In genomic region chr15:90884719-90885431, GRCh38 we compare ENCODE assay signal across 8 cellular contexts. TPM values are rescaled to one million over a fixed set of nuclear protein-coding genes. Genes with fewer than 3 reads are reported as not detected.
DNase-seq lines count a peak whose midpoint lies in the region; ATAC-seq, FAIRE-seq and TF ChIP-seq lines count a peak whose summit lies in the region.
"Had no signal": no experiment of that assay in that cellular context is flagged by ENCODE, and none has a peak within 500 bp of the region (broad histone marks: within the 10 kb centered on the region; RNA-seq: fewer than 3 reads in every experiment).

No MANE protein-coding gene starts in this region.

- no peak overlapping the region for H2AFZ ChIP-seq in HepG2 (ENCODE audit: low read length)

- DNase-seq in Right ventricle myocardium inferior (ENCODE audit: missing footprints) (no peak), cardiac septum (ENCODE audit: low spot score) (no peak), HepG2 (ENCODE audit: low spot score) (no peak), NCI-H1092 (lab: John Stamatoyannopoulos, UW) (no peak), NCI-H1694 treated with DMSO at 0.1 percent for 48 hours (lab: John Stamatoyannopoulos, UW) (no peak), NCI-H748 treated with DMSO at 0.1 percent for 48 hours (lab: John Stamatoyannopoulos, UW) (no peak)
- DNase-seq: DND-41, occipital lobe had no signal

- no peak for TF ChIP-seq RAD21 in HepG2 (CRISPR knock-in tag; IDR thresholded peaks at IDR 0.05)

- no peaks in the 10 kb centered on the region for H3K79me2 ChIP-seq in HepG2 (ENCODE audit: insufficient read depth, low read length)

- TF ChIP-seq EP300 in HepG2 (IDR thresholded peaks at IDR 0.05; ENCODE audit: low read depth in 2 of 2, low read length in 2 of 2) (no peak), HepG2 (CRISPR knock-in tag; IDR thresholded peaks at IDR 0.05; ENCODE audit: borderline replicate concordance) (no peak)

- no peak for TF ChIP-seq POLR2A in HepG2 (IDR thresholded peaks at IDR 0.05; ENCODE audit: insufficient read depth in 1 of 2, low read depth in 2 of 2, low read length in 2 of 2)

- H3K9ac ChIP-seq in HepG2 (ENCODE audit: insufficient read depth, low read depth, low read length), result no peak overlapping the region; the same call in 1 of the 2 replicates

- H3K4me2 ChIP-seq in HepG2 (ENCODE audit: low read depth, low read length), result peak overlapping the region; percentile 72

- H3K27me3 ChIP-seq in HepG2 (ENCODE audit: control insufficient read depth in 1 of 2, insufficient read depth in 2 of 2, low read length in 2 of 2), result 0 out of 5 replicates have a peak, but pooled peaks cover 0 to 4% of the 10 kb centered on the region in 2 experiments

- H4K20me1 ChIP-seq in HepG2 (ENCODE audit: insufficient read depth, low read length), result 0 out of 2 replicates have a peak, but pooled peaks cover 2% of the 10 kb centered on the region

- FAIRE-seq in HepG2 (lab: Jason Lieb, UNC), result no peak

- BruUV-seq in HepG2 (replicated peaks; lab: Mats Ljungman, UMichigan), result no TSS peak

- intact Hi-C loops in Right ventricle myocardium inferior (cut with DNase I), result loop anchor here (1.0 to 5.0 kb wide), 3 partner anchors 14 to 168 kb away; partner anchors contain the start of genes BLM and HDDC3
- intact Hi-C loops in cardiac septum (cut with DNase I), result loop anchor here (1.0 to 10.0 kb wide), 4 partner anchors 15 to 563 kb away; partner anchors contain the start of gene BLM
- intact Hi-C loops in HepG2 (cut with micrococcal nuclease; ENCODE audit: unreplicated experiment), result loop anchor here (5.0 kb wide), 1 partner anchor 47 kb away; the partner anchor contains the start of gene HDDC3

- no peak for TF ChIP-seq CTCF in HepG2 (CRISPR knock-in tag; IDR thresholded peaks at IDR 0.05)

- CTCF ChIA-PET in HepG2 (lab: Yijun Ruan, JAX; ENCODE audit: low intra/inter-chr PET ratio, low total read pairs), result interaction anchor here (1.9 to 2.2 kb wide), 2 partner anchors 26 to 237 kb away, joined by 13 to 20 read pairs; no protein-coding TSS in a partner anchor

- POLR2A ChIA-PET in HepG2 (lab: Yijun Ruan, JAX), result interaction anchor here (1.8 to 5.1 kb wide), 6 partner anchors 8 to 237 kb away, joined by 4 to 52 read pairs (median 10); no protein-coding TSS in a partner anchor

- in situ Hi-C loops in HepG2 (cut with HindIII; ENCODE audit: extremely low pct_ligation_motif_present, low pct_unique_long_range_greater_than_20kb), result loop anchor here (5.0 kb wide), 2 partner anchors 68 to 238 kb away; no protein-coding TSS in a partner anchor

- peak overlapping the region; percentile 37 to 65 (median 54); a peak in 5 of 6 replicates for H3K4me3 ChIP-seq in HepG2 (replicated peaks in 1 of 3; ENCODE audit: insufficient read depth in 1 of 3, low read depth in 2 of 3, low read length in 3 of 3)

- H3K9me3 ChIP-seq in HepG2 (ENCODE audit: low read length), result no peaks in the 10 kb centered on the region

- H3K4me1 ChIP-seq in HepG2 (ENCODE audit: insufficient read depth, low read length), result peaks cover 36% of the 10 kb centered on the region

- ATAC-seq in Right ventricle myocardium inferior (peak; percentile 6), HepG2 (peak; percentile 28)

- no peak overlapping the region for H3K27ac ChIP-seq in HepG2 (ENCODE audit: extremely low read length, insufficient read depth, low read length)

- peaks cover 0 to 3% of the 10 kb centered on the region in 2 experiments; a peak in 3 of 5 replicates for H3K36me3 ChIP-seq in HepG2 (replicated peaks in 1 of 2; ENCODE audit: control insufficient read depth in 1 of 2, insufficient read depth in 2 of 2, low read length in 2 of 2)

- 41% methylated on average over 10 of the region's 16 CpGs for WGBS in HepG2 (ENCODE audit: low lambda C conversion rate)

RNA-seq across cellular contexts. Expression of gene FES, which starts 0.6 kb away (rescaled TPM):
- total RNA-seq in Right ventricle myocardium inferior (19.3 TPM), cardiac septum (16.2 TPM), HepG2 (2016; rRNA removed; fragmentation: Illumina TruSeq; extraction: Trizol) (8.5 and 9.5 TPM in 2 replicates)
- total RNA-seq in HepG2 (2016; cell fraction: cytosol; rRNA removed; fragmentation: Illumina TruSeq; extraction: Trizol; ENCODE audit: low read depth), result 3.0 and 3.5 TPM in 2 replicates
- 9.6 TPM in 2 replicates for total RNA-seq in HepG2 (2016; cell fraction: insoluble cytoplasmic fraction; rRNA removed; fragmentation: Illumina TruSeq; extraction: Trizol)
- total RNA-seq in HepG2 (2016; cell fraction: membrane; rRNA removed; fragmentation: Illumina TruSeq; extraction: Trizol), result 3.8 and 4.7 TPM in 2 replicates
- total RNA-seq in HepG2 (2016; cell fraction: nucleus; rRNA removed; fragmentation: Illumina TruSeq; extraction: Trizol), result 5.2 and 5.4 TPM in 2 replicates
- 4.0 and 4.3 TPM in 2 replicates for polyA plus RNA-seq in HepG2 (2011; rRNA removed)
- polyA plus RNA-seq in HepG2 (2011; cell fraction: cytosol; rRNA removed), result 2.8 and 5.7 TPM in 2 replicates
- polyA plus RNA-seq in HepG2 (2011; cell fraction: nucleus; rRNA removed), result 13.7 and 22.6 TPM in 2 replicates
- polyA plus RNA-seq in HepG2 (2012), result 1.3 and 1.7 TPM in 2 replicates
- polyA plus RNA-seq in HepG2 (2016; cell fraction: cytosol; fragmentation: Illumina TruSeq; extraction: Trizol; ENCODE audit: low read depth), result 3.0 TPM in 2 replicates
- polyA plus RNA-seq in HepG2 (2016; cell fraction: insoluble cytoplasmic fraction; fragmentation: Illumina TruSeq; extraction: Trizol; ENCODE audit: low read depth), result 6.1 and 6.9 TPM in 2 replicates
- 2.4 TPM in 2 replicates for polyA plus RNA-seq in HepG2 (2016; cell fraction: membrane; fragmentation: Illumina TruSeq; extraction: Trizol; ENCODE audit: low read depth)
- polyA plus RNA-seq in HepG2 (2016; cell fraction: nucleus; fragmentation: Illumina TruSeq; extraction: Trizol; ENCODE audit: insufficient read depth, low read depth), result 8.5 and 10.3 TPM in 2 replicates
- 0.37 and 5.3 TPM in 2 replicates for polyA minus RNA-seq in HepG2 (2011; rRNA and poly(A)+ RNA removed; ENCODE audit: low replicate concordance)
- 1.7 and 1.8 TPM in 2 replicates for polyA minus RNA-seq in HepG2 (2011; cell fraction: cytosol; rRNA and poly(A)+ RNA removed)
- polyA minus RNA-seq in HepG2 (2011; cell fraction: nucleus; rRNA and poly(A)+ RNA removed), result 5.1 and 6.2 TPM in 2 replicates

RNA-seq across cellular contexts. Expression of gene FURIN, which starts 16.5 kb away (rescaled TPM):
- total RNA-seq in Right ventricle myocardium inferior, result 51.2 TPM
- 43.9 TPM for total RNA-seq in cardiac septum
- total RNA-seq in HepG2 (2016; rRNA removed; fragmentation: Illumina TruSeq; extraction: Trizol), result 13.9 and 17.4 TPM in 2 replicates
- 4.7 and 4.8 TPM in 2 replicates for total RNA-seq in HepG2 (2016; cell fraction: cytosol; rRNA removed; fragmentation: Illumina TruSeq; extraction: Trizol; ENCODE audit: low read depth)
- total RNA-seq in HepG2 (2016; cell fraction: insoluble cytoplasmic fraction; rRNA removed; fragmentation: Illumina TruSeq; extraction: Trizol), result 10.1 and 18.5 TPM in 2 replicates
- 20.5 and 21.4 TPM in 2 replicates for total RNA-seq in HepG2 (2016; cell fraction: membrane; rRNA removed; fragmentation: Illumina TruSeq; extraction: Trizol)
- 17.5 and 19.5 TPM in 2 replicates for total RNA-seq in HepG2 (2016; cell fraction: nucleus; rRNA removed; fragmentation: Illumina TruSeq; extraction: Trizol)
- 15.2 and 17.3 TPM in 2 replicates for polyA plus RNA-seq in HepG2 (2011; rRNA removed)
- polyA plus RNA-seq in HepG2 (2011; cell fraction: cytosol; rRNA removed), result 12.0 and 18.4 TPM in 2 replicates
- polyA plus RNA-seq in HepG2 (2011; cell fraction: nucleus; rRNA removed), result 17.2 and 23.0 TPM in 2 replicates
- 4.4 and 15.3 TPM in 2 replicates for polyA plus RNA-seq in HepG2 (2012)
- 6.3 and 6.4 TPM in 2 replicates for polyA plus RNA-seq in HepG2 (2016; cell fraction: cytosol; fragmentation: Illumina TruSeq; extraction: Trizol; ENCODE audit: low read depth)
- polyA plus RNA-seq in HepG2 (2016; cell fraction: insoluble cytoplasmic fraction; fragmentation: Illumina TruSeq; extraction: Trizol; ENCODE audit: low read depth), result 14.6 and 21.4 TPM in 2 replicates
- 19.0 and 20.4 TPM in 2 replicates for polyA plus RNA-seq in HepG2 (2016; cell fraction: membrane; fragmentation: Illumina TruSeq; extraction: Trizol; ENCODE audit: low read depth)
- polyA plus RNA-seq in HepG2 (2016; cell fraction: nucleus; fragmentation: Illumina TruSeq; extraction: Trizol; ENCODE audit: insufficient read depth, low read depth), result 32.9 and 35.2 TPM in 2 replicates
- 33.9 and 45.0 TPM in 2 replicates for polyA minus RNA-seq in HepG2 (2011; rRNA and poly(A)+ RNA removed; ENCODE audit: low replicate concordance)
- polyA minus RNA-seq in HepG2 (2011; cell fraction: cytosol; rRNA and poly(A)+ RNA removed), result 15.8 and 17.1 TPM in 2 replicates
- 6.1 and 8.6 TPM in 2 replicates for polyA minus RNA-seq in HepG2 (2011; cell fraction: nucleus; rRNA and poly(A)+ RNA removed)

RNA-seq across cellular contexts. Expression of gene MAN2A2, which starts 18.2 kb away (rescaled TPM):
- total RNA-seq in Right ventricle myocardium inferior (133 TPM), cardiac septum (73.3 TPM), HepG2 (2016; rRNA removed; fragmentation: Illumina TruSeq; extraction: Trizol) (6.7 and 17.5 TPM in 2 replicates)
- 8.9 and 9.3 TPM in 2 replicates for total RNA-seq in HepG2 (2016; cell fraction: cytosol; rRNA removed; fragmentation: Illumina TruSeq; extraction: Trizol; ENCODE audit: low read depth)
- total RNA-seq in HepG2 (2016; cell fraction: insoluble cytoplasmic fraction; rRNA removed; fragmentation: Illumina TruSeq; extraction: Trizol), result 5.6 and 21.4 TPM in 2 replicates
- 9.6 and 10.0 TPM in 2 replicates for total RNA-seq in HepG2 (2016; cell fraction: membrane; rRNA removed; fragmentation: Illumina TruSeq; extraction: Trizol)
- total RNA-seq in HepG2 (2016; cell fraction: nucleus; rRNA removed; fragmentation: Illumina TruSeq; extraction: Trizol), result 31.3 and 36.5 TPM in 2 replicates
- 43.8 and 51.5 TPM in 2 replicates for polyA plus RNA-seq in HepG2 (2011; rRNA removed)
- polyA plus RNA-seq in HepG2 (2011; cell fraction: cytosol; rRNA removed), result 18.4 and 29.4 TPM in 2 replicates
- 296 and 398 TPM in 2 replicates for polyA plus RNA-seq in HepG2 (2011; cell fraction: nucleus; rRNA removed)
- 13.2 and 18.7 TPM in 2 replicates for polyA plus RNA-seq in HepG2 (2012)
- polyA plus RNA-seq in HepG2 (2016; cell fraction: cytosol; fragmentation: Illumina TruSeq; extraction: Trizol; ENCODE audit: low read depth), result 1.5 and 2.3 TPM in 2 replicates
- 7.9 and 9.3 TPM in 2 replicates for polyA plus RNA-seq in HepG2 (2016; cell fraction: insoluble cytoplasmic fraction; fragmentation: Illumina TruSeq; extraction: Trizol; ENCODE audit: low read depth)
- polyA plus RNA-seq in HepG2 (2016; cell fraction: membrane; fragmentation: Illumina TruSeq; extraction: Trizol; ENCODE audit: low read depth), result 5.8 and 8.8 TPM in 2 replicates
- 117 and 126 TPM in 2 replicates for polyA plus RNA-seq in HepG2 (2016; cell fraction: nucleus; fragmentation: Illumina TruSeq; extraction: Trizol; ENCODE audit: insufficient read depth, low read depth)
- 46.3 and 58.9 TPM in 2 replicates for polyA minus RNA-seq in HepG2 (2011; rRNA and poly(A)+ RNA removed; ENCODE audit: low replicate concordance)
- polyA minus RNA-seq in HepG2 (2011; cell fraction: cytosol; rRNA and poly(A)+ RNA removed), result 16.2 and 16.4 TPM in 2 replicates
- polyA minus RNA-seq in HepG2 (2011; cell fraction: nucleus; rRNA and poly(A)+ RNA removed), result 38.2 and 38.5 TPM in 2 replicates

RNA-seq across cellular contexts. Expression of gene HDDC3, which starts 47.5 kb away (rescaled TPM):
- total RNA-seq in Right ventricle myocardium inferior (18.9 TPM), cardiac septum (11.8 TPM), HepG2 (2016; rRNA removed; fragmentation: Illumina TruSeq; extraction: Trizol) (28.3 and 30.0 TPM in 2 replicates)
- 9.5 and 9.9 TPM in 2 replicates for total RNA-seq in HepG2 (2016; cell fraction: cytosol; rRNA removed; fragmentation: Illumina TruSeq; extraction: Trizol; ENCODE audit: low read depth)
- total RNA-seq in HepG2 (2016; cell fraction: insoluble cytoplasmic fraction; rRNA removed; fragmentation: Illumina TruSeq; extraction: Trizol), result 29.5 and 31.1 TPM in 2 replicates
- total RNA-seq in HepG2 (2016; cell fraction: membrane; rRNA removed; fragmentation: Illumina TruSeq; extraction: Trizol), result 19.0 and 21.4 TPM in 2 replicates
- 14.9 and 16.3 TPM in 2 replicates for total RNA-seq in HepG2 (2016; cell fraction: nucleus; rRNA removed; fragmentation: Illumina TruSeq; extraction: Trizol)
- 18.7 and 21.7 TPM in 2 replicates for polyA plus RNA-seq in HepG2 (2011; rRNA removed)
- 21.7 and 23.0 TPM in 2 replicates for polyA plus RNA-seq in HepG2 (2011; cell fraction: cytosol; rRNA removed)
- 18.2 and 23.4 TPM in 2 replicates for polyA plus RNA-seq in HepG2 (2011; cell fraction: nucleus; rRNA removed)
- 12.4 and 14.3 TPM in 2 replicates for polyA plus RNA-seq in HepG2 (2012)
- 15.3 and 16.8 TPM in 2 replicates for polyA plus RNA-seq in HepG2 (2016; cell fraction: cytosol; fragmentation: Illumina TruSeq; extraction: Trizol; ENCODE audit: low read depth)
- 32.6 and 35.8 TPM in 2 replicates for polyA plus RNA-seq in HepG2 (2016; cell fraction: insoluble cytoplasmic fraction; fragmentation: Illumina TruSeq; extraction: Trizol; ENCODE audit: low read depth)
- 20.1 and 22.5 TPM in 2 replicates for polyA plus RNA-seq in HepG2 (2016; cell fraction: membrane; fragmentation: Illumina TruSeq; extraction: Trizol; ENCODE audit: low read depth)
- 23.2 and 27.0 TPM in 2 replicates for polyA plus RNA-seq in HepG2 (2016; cell fraction: nucleus; fragmentation: Illumina TruSeq; extraction: Trizol; ENCODE audit: insufficient read depth, low read depth)
- 12.2 and 28.5 TPM in 2 replicates for polyA minus RNA-seq in HepG2 (2011; rRNA and poly(A)+ RNA removed; ENCODE audit: low replicate concordance)
- 8.2 and 8.6 TPM in 2 replicates for polyA minus RNA-seq in HepG2 (2011; cell fraction: cytosol; rRNA and poly(A)+ RNA removed)
- 13.3 and 14.7 TPM in 2 replicates for polyA minus RNA-seq in HepG2 (2011; cell fraction: nucleus; rRNA and poly(A)+ RNA removed)

RNA-seq across cellular contexts. Expression of gene UNC45A, which starts 50.2 kb away (rescaled TPM):
- total RNA-seq in Right ventricle myocardium inferior (25.8 TPM), cardiac septum (27.2 TPM), HepG2 (2016; rRNA removed; fragmentation: Illumina TruSeq; extraction: Trizol) (39.2 and 39.7 TPM in 2 replicates)
- total RNA-seq in HepG2 (2016; cell fraction: cytosol; rRNA removed; fragmentation: Illumina TruSeq; extraction: Trizol; ENCODE audit: low read depth), result 7.4 and 8.3 TPM in 2 replicates
- total RNA-seq in HepG2 (2016; cell fraction: insoluble cytoplasmic fraction; rRNA removed; fragmentation: Illumina TruSeq; extraction: Trizol), result 37.2 and 42.0 TPM in 2 replicates
- total RNA-seq in HepG2 (2016; cell fraction: membrane; rRNA removed; fragmentation: Illumina TruSeq; extraction: Trizol), result 10.7 and 11.5 TPM in 2 replicates
- 29.9 and 30.4 TPM in 2 replicates for total RNA-seq in HepG2 (2016; cell fraction: nucleus; rRNA removed; fragmentation: Illumina TruSeq; extraction: Trizol)
- polyA plus RNA-seq in HepG2 (2011; rRNA removed), result 33.8 and 39.6 TPM in 2 replicates
- polyA plus RNA-seq in HepG2 (2011; cell fraction: cytosol; rRNA removed), result 28.5 and 36.4 TPM in 2 replicates
- polyA plus RNA-seq in HepG2 (2011; cell fraction: nucleus; rRNA removed), result 128 and 143 TPM in 2 replicates
- polyA plus RNA-seq in HepG2 (2012), result 23.6 and 29.6 TPM in 2 replicates
- polyA plus RNA-seq in HepG2 (2016; cell fraction: cytosol; fragmentation: Illumina TruSeq; extraction: Trizol; ENCODE audit: low read depth), result 3.2 and 3.8 TPM in 2 replicates
- 31.6 and 37.2 TPM in 2 replicates for polyA plus RNA-seq in HepG2 (2016; cell fraction: insoluble cytoplasmic fraction; fragmentation: Illumina TruSeq; extraction: Trizol; ENCODE audit: low read depth)
- polyA plus RNA-seq in HepG2 (2016; cell fraction: membrane; fragmentation: Illumina TruSeq; extraction: Trizol; ENCODE audit: low read depth), result 6.4 and 8.0 TPM in 2 replicates
- polyA plus RNA-seq in HepG2 (2016; cell fraction: nucleus; fragmentation: Illumina TruSeq; extraction: Trizol; ENCODE audit: insufficient read depth, low read depth), result 52.0 and 53.3 TPM in 2 replicates
- polyA minus RNA-seq in HepG2 (2011; rRNA and poly(A)+ RNA removed; ENCODE audit: low replicate concordance), result 77.7 and 119 TPM in 2 replicates
- 23.5 and 25.8 TPM in 2 replicates for polyA minus RNA-seq in HepG2 (2011; cell fraction: cytosol; rRNA and poly(A)+ RNA removed)
- 37.1 and 48.0 TPM in 2 replicates for polyA minus RNA-seq in HepG2 (2011; cell fraction: nucleus; rRNA and poly(A)+ RNA removed)
